4 cellular contexts compared by ENCODE assay signal in genomic region chr6:9159051-9159450, GRCh38.
"Had no signal": no experiment of that assay in that cellular context is flagged by ENCODE, and none has a peak within 500 bp of the region (broad histone marks: within the 10 kb centered on the region; RNA-seq: fewer than 3 reads in every experiment).

No MANE protein-coding gene starts in this region.

- DNase-seq: IMR-90 had no signal

- ATAC-seq: HepG2, K562 had no signal

- H3K27ac ChIP-seq: HL-60 had no signal

- H3K4me3 ChIP-seq: K562 had no signal
